Comparison of ENCODE assay signal across 23 cellular contexts in genomic region chr17:82940226-82941020, GRCh38.
DNase-seq lines count a peak whose midpoint lies in the region; ATAC-seq and TF ChIP-seq lines count a peak whose summit lies in the region.
"Had no signal": no experiment of that assay in that cellular context is flagged by ENCODE, and none has a peak within 500 bp of the region (broad histone marks: within the 10 kb centered on the region; RNA-seq: fewer than 3 reads in every experiment).

No MANE protein-coding gene starts in this region.

- H3K9me3 Mint-ChIP-seq in activated naive CD4-positive, alpha-beta T cell treated with anti-CD3 and anti-CD28 coated beads, Interleukin-2, amount 10 ng/mL, durations not matched to agents 7 days and 5 days: peaks cover 23% of the 10 kb centered on the region

- no peak overlapping the region for H3K4me3 ChIP-seq in DND-41 (ENCODE audit: low read depth in 1 of 2, low read length in 2 of 2)
- H3K4me3 ChIP-seq: lung, stomach, thyroid gland had no signal

- CTCF ChIA-PET in activated naive CD4-positive, alpha-beta T cell treated with anti-CD3 and anti-CD28 coated beads, Interleukin-2, amount 10 ng/mL, durations not matched to agents 7 days and 5 days (lab: Charles Lee): no interaction called here

- H3K4me3 Mint-ChIP-seq in activated naive CD4-positive, alpha-beta T cell treated with anti-CD3 and anti-CD28 coated beads, Interleukin-2, amount 10 ng/mL, durations not matched to agents 7 days and 5 days: no peak overlapping the region
- H3K4me3 Mint-ChIP-seq: activated CD4-positive, alpha-beta memory T cell treated with anti-CD3 and anti-CD28 coated beads, Interleukin-2, amount 10 ng/mL, durations not matched to agents 7 days and 5 days; brain had no signal

- peaks cover 31% of the 10 kb centered on the region for H4K20me1 ChIP-seq in DND-41 (ENCODE audit: insufficient read depth, low read length)

- H3K9me3 ChIP-seq in DND-41 (ENCODE audit: insufficient read depth, low read length, severe bottlenecking): peaks cover 22% of the 10 kb centered on the region
- H3K9me3 ChIP-seq: thyroid gland had no signal

- peaks cover 70% of the 10 kb centered on the region for H3K36me3 Mint-ChIP-seq in activated naive CD4-positive, alpha-beta T cell treated with anti-CD3 and anti-CD28 coated beads, Interleukin-2, amount 10 ng/mL, durations not matched to agents 7 days and 5 days

- no peak overlapping the region for H3K4me2 ChIP-seq in DND-41 (ENCODE audit: insufficient read depth, low read length)

- H3K27ac ChIP-seq in DND-41 (ENCODE audit: low read length): no peak overlapping the region
- H3K27ac ChIP-seq: stomach, thyroid gland had no signal

- H3K27me3 ChIP-seq in DND-41 (ENCODE audit: insufficient read depth, low read length, poor library complexity): no peaks in the 10 kb centered on the region
- H3K27me3 ChIP-seq: stomach, thyroid gland had no signal

- DNase-seq in activated naive CD4-positive, alpha-beta T cell treated with anti-CD3 and anti-CD28 coated beads, Interleukin-2, amount 10 ng/mL, durations not matched to agents 7 days and 5 days: peak; percentile 16
- no peak for DNase-seq in activated naive CD4-positive, alpha-beta T cell (lab: John Stamatoyannopoulos, UW)
- DNase-seq in DND-41 (no peak), left lobe of liver (ENCODE audit: low spot score) (peak; percentile 37), sciatic nerve (ENCODE audit: low spot score) (peak; percentile 52), pons (ENCODE audit: low spot score) (no peak), A172 (ENCODE audit: low spot score) (no peak)
- DNase-seq: ACHN; activated CD4-positive, alpha-beta memory T cell treated with anti-CD3 and anti-CD28 coated beads, Interleukin-2, amount 10 ng/mL, durations not matched to agents 7 days and 5 days; activated gamma-delta T cell; H7; hypothalamus; NCI-H1105; NCI-H2029 treated with DMSO at 0.1 percent for 48 hours; NCI-H446; NCI-H774; stomach; T-helper 1 cell; thyroid gland had no signal

- ATAC-seq in DND-41 (ENCODE audit: insufficient read depth, low read depth): 0 out of 3 replicates have a peak, but pooled peaks have one; percentile 5
- ATAC-seq in left lobe of liver: no peak
- no peak for ATAC-seq in sciatic nerve
- ATAC-seq in GM19328 (IDR thresholded peaks at IDR 0.05; ENCODE audit: unreplicated experiment): no peak

- H3K9ac ChIP-seq in DND-41 (ENCODE audit: low read depth, low read length): no peak overlapping the region

- H3K4me1 Mint-ChIP-seq in activated naive CD4-positive, alpha-beta T cell treated with anti-CD3 and anti-CD28 coated beads, Interleukin-2, amount 10 ng/mL, durations not matched to agents 7 days and 5 days: no peaks in the 10 kb centered on the region
- H3K4me1 Mint-ChIP-seq: activated CD4-positive, alpha-beta memory T cell treated with anti-CD3 and anti-CD28 coated beads, Interleukin-2, amount 10 ng/mL, durations not matched to agents 7 days and 5 days had no signal

- H3K27me3 Mint-ChIP-seq in activated naive CD4-positive, alpha-beta T cell treated with anti-CD3 and anti-CD28 coated beads, Interleukin-2, amount 10 ng/mL, durations not matched to agents 7 days and 5 days: no peaks in the 10 kb centered on the region
- H3K27me3 Mint-ChIP-seq: activated CD4-positive, alpha-beta memory T cell treated with anti-CD3 and anti-CD28 coated beads, Interleukin-2, amount 10 ng/mL, durations not matched to agents 7 days and 5 days; brain; progenitor cell of endocrine pancreas had no signal

- H3K27ac Mint-ChIP-seq in activated naive CD4-positive, alpha-beta T cell treated with anti-CD3 and anti-CD28 coated beads, Interleukin-2, amount 10 ng/mL, durations not matched to agents 7 days and 5 days: no peak overlapping the region
- H3K27ac Mint-ChIP-seq: activated CD4-positive, alpha-beta memory T cell treated with anti-CD3 and anti-CD28 coated beads, Interleukin-2, amount 10 ng/mL, durations not matched to agents 7 days and 5 days; progenitor cell of endocrine pancreas had no signal

- H3K4me1 ChIP-seq in DND-41 (ENCODE audit: insufficient read depth, low read length): no peaks in the 10 kb centered on the region
- H3K4me1 ChIP-seq: stomach, thyroid gland had no signal

- TF ChIP-seq CTCF in DND-41 (IDR thresholded peaks at IDR 0.05; ENCODE audit: borderline replicate concordance, extremely low read depth, low read length, poor library complexity, severe bottlenecking): no peak

- intact Hi-C loops in sciatic nerve (cut with DNase I): no loop called here

- H3K79me2 ChIP-seq in DND-41 (ENCODE audit: insufficient read depth, low read length): peaks cover 11% of the 10 kb centered on the region; the same call in 1 of the 2 replicates

- no peak overlapping the region for H2AFZ ChIP-seq in DND-41 (ENCODE audit: low read depth, low read length)

- H3K36me3 ChIP-seq in DND-41 (ENCODE audit: insufficient read depth, low read length): peaks cover 99% of the 10 kb centered on the region

Comparison
In these comparisons a context has a peak if more than half of its experiments do, and no peak if none do; other contexts are left out.
1. DNase-seq: peak in activated naive CD4-positive, alpha-beta T cell treated with anti-CD3 and anti-CD28 coated beads, Interleukin-2, amount 10 ng/mL, durations not matched to agents 7 days and 5 days (single experiment), left lobe of liver (single experiment) and sciatic nerve (single experiment); none in activated naive CD4-positive, alpha-beta T cell (0 of 4), DND-41 (single experiment), pons (single experiment) and A172 (single experiment).